ENCODE assay signal across 1 cellular context in genomic region chr9:136208675-136209074, GRCh38.
TF ChIP-seq lines count a peak whose summit lies in the region.

No MANE protein-coding gene starts in this region.

TF ChIP-seq in HEK293, 187 proteins besides CTCF, POLR2A, EP300 and RAD21 (continued from another document):
- no peak for TF ChIP-seq ZNF23 (tag by site-specific recombination; IDR thresholded peaks at IDR 0.05; ENCODE audit: borderline replicate concordance)
